ENCODE assay signal across 8 cellular contexts in genomic region chr14:55026793-55027560, GRCh38. TPM values are rescaled to one million over a fixed set of nuclear protein-coding genes. Genes with fewer than 3 reads are reported as not detected.
A peak's percentile ranks its signal among the peaks of the same experiment; 100 is the strongest.
DNase-seq lines count a peak whose midpoint lies in the region; ATAC-seq lines count a peak whose summit lies in the region.

A gene with protein sequence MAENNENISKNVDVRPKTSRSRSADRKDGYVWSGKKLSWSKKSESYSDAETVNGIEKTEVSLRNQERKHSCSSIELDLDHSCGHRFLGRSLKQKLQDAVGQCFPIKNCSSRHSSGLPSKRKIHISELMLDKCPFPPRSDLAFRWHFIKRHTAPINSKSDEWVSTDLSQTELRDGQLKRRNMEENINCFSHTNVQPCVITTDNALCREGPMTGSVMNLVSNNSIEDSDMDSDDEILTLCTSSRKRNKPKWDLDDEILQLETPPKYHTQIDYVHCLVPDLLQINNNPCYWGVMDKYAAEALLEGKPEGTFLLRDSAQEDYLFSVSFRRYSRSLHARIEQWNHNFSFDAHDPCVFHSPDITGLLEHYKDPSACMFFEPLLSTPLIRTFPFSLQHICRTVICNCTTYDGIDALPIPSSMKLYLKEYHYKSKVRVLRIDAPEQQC (plus strand): TSS chr14:55027236. CDS start chr14:55043042, 15,806 bp downstream.
Gene WDHD1, minus strand, starts transcription at chr14:55027099. Its CDS starts 312 bp downstream, at chr14:55026787.

- DNase-seq in CD4-positive, CD25-positive, alpha-beta regulatory T cell = peak; percentile 96 to 97 (median 96)
- DNase-seq in NCI-H748 (lab: John Stamatoyannopoulos, UW; ENCODE audit: unreplicated experiment) = peak; percentile 96
- DNase-seq in activated CD4-positive, alpha-beta T cell treated with anti-CD3 and anti-CD28 coated beads, Interleukin-2, amount 50 U/mL, for 1 hour = peak; percentile 94
- DNase-seq in dedifferentiated amniotic fluid mesenchymal stem cell (ENCODE audit: extremely low spot score) = peak; percentile 84
- peak; percentile 97 for DNase-seq in left lobe of liver (ENCODE audit: low spot score)
- peak; percentile 99 for DNase-seq in stimulated activated CD4-positive, alpha-beta T cell treated with anti-CD3 and anti-CD28 coated beads, Interleukin-2, amount 100 ng/mL, for 24 hours

- H3K36me3 ChIP-seq in CD4-positive, CD25-positive, alpha-beta regulatory T cell (ENCODE audit: control insufficient read depth, insufficient read depth, low read length) = peaks cover 2% of the 10 kb centered on the region

- peak within 1 kb of the TSS; percentile 90 for H3K27ac ChIP-seq in CD4-positive, CD25-positive, alpha-beta regulatory T cell (ENCODE audit: insufficient read depth, low read length, poor library complexity, severe bottlenecking)

- H3K27ac Mint-ChIP-seq in CD4-positive, CD25-positive, alpha-beta regulatory T cell = peak within 1 kb of the TSS; percentile 88

- H3K27me3 ChIP-seq in CD4-positive, CD25-positive, alpha-beta regulatory T cell (ENCODE audit: control insufficient read depth, insufficient read depth, low read length) = no peaks in the 10 kb centered on the region

- no peaks in the 10 kb centered on the region for H3K9me3 ChIP-seq in CD4-positive, CD25-positive, alpha-beta regulatory T cell (ENCODE audit: control insufficient read depth in 2 of 2, low read length in 2 of 2)

- H3K4me1 ChIP-seq in CD4-positive, CD25-positive, alpha-beta regulatory T cell (ENCODE audit: control insufficient read depth, insufficient read depth, low read length, poor library complexity, severe bottlenecking) = peaks cover 35% of the 10 kb centered on the region

- H3K4me3 ChIP-seq in CD4-positive, CD25-positive, alpha-beta regulatory T cell (ENCODE audit: low read depth, low read length) = peak within 1 kb of the TSS; percentile 95

- peaks cover 0 to 2% (median 0%) of the 10 kb centered on the region in 7 donors for H3K9me3 Mint-ChIP-seq in CD4-positive, CD25-positive, alpha-beta regulatory T cell

- no peaks in the 10 kb centered on the region for H3K27me3 Mint-ChIP-seq in CD4-positive, CD25-positive, alpha-beta regulatory T cell

- H3K36me3 Mint-ChIP-seq in CD4-positive, CD25-positive, alpha-beta regulatory T cell = peaks cover 4% of the 10 kb centered on the region

- H3K4me1 Mint-ChIP-seq in CD4-positive, CD25-positive, alpha-beta regulatory T cell = peaks cover 39 to 62% (median 50%) of the 10 kb centered on the region in 4 donors

- H3K4me3 Mint-ChIP-seq in CD4-positive, CD25-positive, alpha-beta regulatory T cell = peak within 1 kb of the TSS; percentile 89 to 99 (median 90)

- peak; percentile 86 to 90 for ATAC-seq in CD4-positive, CD25-positive, alpha-beta regulatory T cell (ENCODE audit: low read depth in 2 of 2)
- peak; percentile 92 for ATAC-seq in GM19395 (IDR thresholded peaks at IDR 0.05; ENCODE audit: unreplicated experiment)
- ATAC-seq in HG03558 (IDR thresholded peaks at IDR 0.05; ENCODE audit: extremely low read depth, unreplicated experiment) = peak; percentile 72
- ATAC-seq in left lobe of liver = peak; percentile 99

RNA-seq across cellular contexts. Expression of the first gene that starts in this region (rescaled TPM):
- total RNA-seq in CD4-positive, CD25-positive, alpha-beta regulatory T cell = 28.5 TPM
- polyA plus RNA-seq in CD4-positive, CD25-positive, alpha-beta regulatory T cell = 1 to 10 TPM; 2.5 to 3.8 (median 2.7) TPM
- 4.5 TPM for total RNA-seq in left lobe of liver

RNA-seq across cellular contexts. Expression of gene WDHD1, which starts in this region (rescaled TPM):
- total RNA-seq in CD4-positive, CD25-positive, alpha-beta regulatory T cell = 4.7 TPM
- 1 to 10 TPM; 1.7 to 3.3 (median 3.0) TPM for polyA plus RNA-seq in CD4-positive, CD25-positive, alpha-beta regulatory T cell
- 1.3 TPM for total RNA-seq in left lobe of liver

Comparison
In these comparisons a context has a peak if more than half of its experiments do, and no peak if none do; other contexts are left out.
1. Peak in every context shown above with its lines: DNase-seq, ATAC-seq, H3K4me3 ChIP-seq and H3K27ac ChIP-seq.